ENCODE assay signal across 8 cellular contexts in the genomic region with DNA sequence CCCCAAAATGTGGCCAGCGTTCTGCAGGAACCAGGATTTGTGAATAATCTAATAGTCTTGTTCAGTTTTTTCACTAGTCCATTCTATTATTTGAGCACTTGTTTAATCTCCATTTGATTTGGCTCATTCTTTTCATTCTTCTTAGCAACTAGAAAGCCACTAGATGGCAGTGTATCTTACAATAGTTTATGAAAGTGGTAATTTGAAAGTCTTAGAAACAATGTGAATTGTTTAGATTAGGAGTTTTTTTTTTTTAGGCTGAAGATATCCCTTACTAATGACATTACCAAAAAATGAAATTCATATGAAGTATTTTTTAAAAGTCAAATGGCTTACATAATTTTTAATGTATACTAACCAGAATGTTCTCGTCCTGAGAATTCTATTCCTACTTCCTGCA. TPM values are rescaled to one million over a fixed set of nuclear protein-coding genes. Genes with fewer than 3 reads are reported as not detected.
A peak's percentile ranks its signal among the peaks of the same experiment; 100 is the strongest.
DNase-seq lines count a peak whose midpoint lies in the region; ATAC-seq and TF ChIP-seq lines count a peak whose summit lies in the region.

No MANE protein-coding gene starts in this region.

- no peaks in the 10 kb centered on the region for H3K9me3 Mint-ChIP-seq in Caco-2 (ENCODE audit: unreplicated experiment)

- no peak overlapping the region for H3K27ac Mint-ChIP-seq in Caco-2 (ENCODE audit: unreplicated experiment)

- no peaks in the 10 kb centered on the region for H3K27me3 ChIP-seq in Caco-2 (replicated peaks; ENCODE audit: control insufficient read depth, insufficient read depth, low read length)

- H3K27me3 Mint-ChIP-seq in Caco-2 (ENCODE audit: insufficient read depth, unreplicated experiment) = no peaks in the 10 kb centered on the region

- intact Hi-C loops in Caco-2 (cut with micrococcal nuclease; ENCODE audit: unreplicated experiment) = loop anchor here (1.0 kb wide), 1 partner anchor 284 kb away; no protein-coding TSS in a partner anchor

- BruUV-seq in Caco-2 (replicated peaks; lab: Mats Ljungman, UMichigan) = no TSS peak

- peak; percentile 17 for DNase-seq in COLO829 (ENCODE audit: low spot score)
- DNase-seq in LNCaP clone FGC (ENCODE audit: low read depth) = no peak
- peak; percentile 52 for DNase-seq in astrocyte of the spinal cord (ENCODE audit: low read depth, low spot score)
- DNase-seq in myocyte (ENCODE audit: low read depth) = peak; percentile 24
- no peak for DNase-seq in mesenteric fat pad (ENCODE audit: low spot score)
- no peak for DNase-seq in Caco-2
- DNase-seq in HuH-7.5 (ENCODE audit: low spot score) = no peak

- in situ Hi-C loops in astrocyte of the spinal cord (cut with HindIII; ENCODE audit: low sequenced_read_pairs) = no loop called here

- CTCF ChIA-PET in Caco-2 (lab: Charles Lee) = interaction anchor here (0.7 to 1.0 kb wide), 2 partner anchors 282 to 302 kb away, joined by 3 read pairs; no protein-coding TSS in a partner anchor

- no peaks in the 10 kb centered on the region for H3K36me3 ChIP-seq in Caco-2 (ENCODE audit: control insufficient read depth, insufficient read depth, low read length)

- H3K4me1 ChIP-seq in Caco-2 = no peaks in the 10 kb centered on the region

- no peaks in the 10 kb centered on the region for H3K9me3 ChIP-seq in Caco-2

- peak; percentile 62 for TF ChIP-seq CTCF in LNCaP clone FGC (IDR thresholded peaks at IDR 0.05; ENCODE audit: control insufficient read depth, extremely low read depth, insufficient read depth)
- TF ChIP-seq CTCF in astrocyte of the spinal cord (IDR thresholded peaks at IDR 0.05; ENCODE audit: low read depth, low read length) = peak; percentile 63
- TF ChIP-seq CTCF in Caco-2 (IDR thresholded peaks at IDR 0.05; ENCODE audit: insufficient read depth in 1 of 2, low read depth in 1 of 2, low read length in 1 of 2, severe bottlenecking in 1 of 2, unreplicated experiment in 1 of 2) = peak in 1 of 2 experiments; percentile 35

- H3K4me1 Mint-ChIP-seq in Caco-2 (ENCODE audit: low read depth, unreplicated experiment) = no peaks in the 10 kb centered on the region

- POLR2A ChIA-PET in Caco-2 (lab: Charles Lee) = no interaction called here

- H3K4me3 ChIP-seq in LNCaP clone FGC (ENCODE audit: low read depth, low read length) (no peak overlapping the region), astrocyte of the spinal cord (ENCODE audit: low read depth, low read length) (no peak overlapping the region), Caco-2 (ENCODE audit: low read depth, low read length) (no peak overlapping the region)

- no peaks in the 10 kb centered on the region for H3K36me3 Mint-ChIP-seq in Caco-2 (ENCODE audit: insufficient read depth, unreplicated experiment)

- H3K4me3 Mint-ChIP-seq in Caco-2 (ENCODE audit: unreplicated experiment) = no peak overlapping the region

- ATAC-seq in GM19328 (IDR thresholded peaks at IDR 0.05; ENCODE audit: unreplicated experiment) = no peak

RNA-seq across cellular contexts. Expression of a gene that starts 6.7 kb away (rescaled TPM):
- total RNA-seq in myocyte (20.1 and 27.1 TPM in 2 replicates), mesenteric fat pad (12.9 TPM), Caco-2 (2022) (22.4 and 24.6 TPM in 2 replicates)
- 9.0 TPM for polyA plus RNA-seq in myocyte (2012)

RNA-seq across cellular contexts. Expression of a gene that starts 6.7 kb away (rescaled TPM):
- total RNA-seq in myocyte (5.7 and 7.2 TPM in 2 replicates), mesenteric fat pad (4.7 TPM), Caco-2 (2022) (6.9 and 7.3 TPM in 2 replicates)
- 3.2 TPM for polyA plus RNA-seq in myocyte (2012)

RNA-seq across cellular contexts. Expression of a gene that starts 35.8 kb away (rescaled TPM):
- total RNA-seq in myocyte (not detected in 2 replicates), mesenteric fat pad (1.3 TPM), Caco-2 (2022) (6.9 TPM in 2 replicates)
- 0.16 TPM for polyA plus RNA-seq in myocyte (2012)

RNA-seq across cellular contexts. Expression of a gene that starts 58.0 kb away (rescaled TPM):
- 41.0 and 50.5 TPM in 2 replicates for total RNA-seq in myocyte
- 12.6 TPM for polyA plus RNA-seq in myocyte (2012)
- 26.1 TPM for total RNA-seq in mesenteric fat pad
- 27.2 and 29.5 TPM in 2 replicates for total RNA-seq in Caco-2 (2022)

Comparison
In these comparisons a context has a peak if more than half of its experiments do, and no peak if none do; other contexts are left out.
1. DNase-seq: peak in COLO829 (single experiment), astrocyte of the spinal cord (single experiment) and myocyte (single experiment); none in LNCaP clone FGC (single experiment), mesenteric fat pad (single experiment), Caco-2 (0 of 2) and HuH-7.5 (single experiment).